ENCODE assay signal across 8 cellular contexts in the genomic region with DNA sequence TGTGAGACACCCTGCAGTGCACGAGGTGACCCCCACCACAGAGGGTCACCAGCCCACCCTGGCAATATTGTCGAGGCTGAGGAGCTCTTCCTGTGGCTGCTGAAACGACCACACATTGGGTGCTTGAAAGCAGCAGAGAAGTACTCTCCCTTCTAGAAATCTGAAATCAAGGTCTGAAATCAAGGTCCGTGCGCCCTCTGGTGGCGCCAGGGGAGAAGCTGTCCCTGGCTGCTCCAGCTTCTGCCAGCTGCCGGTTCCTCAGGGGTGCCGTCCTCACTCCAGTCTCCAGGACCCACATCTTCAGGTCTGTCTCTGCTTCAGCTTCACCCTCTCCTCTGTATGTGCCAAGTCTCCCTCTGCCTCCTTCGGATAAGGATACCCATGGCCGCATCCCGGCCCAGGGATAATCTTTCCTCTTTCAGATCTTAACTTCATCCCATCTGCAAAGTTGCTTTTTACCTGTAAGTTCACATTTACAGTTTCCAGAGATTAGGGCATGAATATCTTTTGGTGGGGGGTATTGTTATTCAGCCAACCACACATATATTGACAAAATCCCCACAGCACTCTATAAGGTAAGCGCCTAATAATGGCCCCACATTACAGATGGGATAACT.
DNase-seq lines count a peak whose midpoint lies in the region; ATAC-seq, FAIRE-seq and TF ChIP-seq lines count a peak whose summit lies in the region.

No MANE protein-coding gene starts in this region.

- WGBS in adrenal gland, 4 donors: 10 to 13% (median 11%) methylated on average over 9 to 12 of the region's 12 CpGs

- peak; percentile 45 to 90 (median 70) for TF ChIP-seq CTCF in adrenal gland (IDR thresholded peaks at IDR 0.05)
- peak; percentile 85 for TF ChIP-seq CTCF in retinal pigment epithelial cell (conservative IDR thresholded peaks at IDR 0.05; ENCODE audit: low read depth, low read length)

- no peaks in the 10 kb centered on the region for H3K4me1 Mint-ChIP-seq in T-helper 17 cell

- TF ChIP-seq POLR2A in GM12892 (IDR thresholded peaks at IDR 0.05; ENCODE audit: low read depth, low read length) (no peak), adrenal gland (IDR thresholded peaks at IDR 0.05) (no peak), GM18505 (IDR thresholded peaks at IDR 0.05; ENCODE audit: borderline replicate concordance, extremely low read depth, insufficient read depth, insufficient read length) (no peak)

- no peak overlapping the region for H3K4me3 ChIP-seq in adrenal gland
- H3K4me3 ChIP-seq in retinal pigment epithelial cell (ENCODE audit: low read length): no peak overlapping the region

- DNase-seq in GM12892 (ENCODE audit: insufficient read length) (peak; percentile 65), NCI-H146 (lab: John Stamatoyannopoulos, UW) (peak; percentile 56), T-helper 17 cell (peak; percentile 33 to 60 (median 50)), adrenal gland (peak; percentile 48 to 88 (median 74)), left cardiac atrium (peak; percentile 68), retinal pigment epithelial cell (ENCODE audit: low read depth) (peak; percentile 3)

- ATAC-seq in T-helper 17 cell (peak; percentile 68), left cardiac atrium (peak; percentile 57 to 72), HG02610 (IDR thresholded peaks at IDR 0.05; ENCODE audit: unreplicated experiment) (no peak), GM18505 (IDR thresholded peaks at IDR 0.05; ENCODE audit: unreplicated experiment) (no peak)

- no peak overlapping the region for H3K27ac Mint-ChIP-seq in T-helper 17 cell

- peaks cover 10% of the 10 kb centered on the region for H3K27me3 ChIP-seq in adrenal gland

- no peak overlapping the region for H3K4me3 Mint-ChIP-seq in T-helper 17 cell

- H3K9me3 ChIP-seq in T-helper 17 cell (ENCODE audit: control insufficient read depth, low read length, poor library complexity, severe bottlenecking): no peaks in the 10 kb centered on the region
- no peaks in the 10 kb centered on the region for H3K9me3 ChIP-seq in adrenal gland (replicated peaks in 1 of 3)

- intact Hi-C loops in adrenal gland (cut with DNase I): no loop called here
- intact Hi-C loops in left cardiac atrium (cut with DNase I): loop anchor here in 1 of 2 donors (5.0 kb wide), 1 partner anchor 629 kb away; no protein-coding TSS in a partner anchor

- H3K27me3 Mint-ChIP-seq in T-helper 17 cell: peaks cover 42% of the 10 kb centered on the region

- no peak overlapping the region for H3K27ac ChIP-seq in adrenal gland

- no peaks in the 10 kb centered on the region for H3K36me3 Mint-ChIP-seq in T-helper 17 cell (ENCODE audit: low read depth)

- H3K36me3 ChIP-seq in adrenal gland (replicated peaks in 1 of 2): no peaks in the 10 kb centered on the region

- FAIRE-seq in GM12892 (lab: Jason Lieb, UNC): peak; percentile 81

- no peaks in the 10 kb centered on the region for H3K4me1 ChIP-seq in adrenal gland (replicated peaks in 1 of 2)

Comparison
In these comparisons a context has a peak if more than half of its experiments do, and no peak if none do; other contexts are left out.
1. DNase-seq: peak in every context shown above with its lines; median percentile 74 in adrenal gland; 68 in left cardiac atrium; 65 in GM12892; 56 in NCI-H146; 50 in T-helper 17 cell; 3 in retinal pigment epithelial cell.
2. ATAC-seq: peak in T-helper 17 cell (single experiment) and left cardiac atrium (2 of 2); none in HG02610 (single experiment) and GM18505 (single experiment).